Comparison of ENCODE assay signal across 8 cellular contexts in genomic region chr19:50383307-50383851, GRCh38. TPM values are rescaled to one million over a fixed set of nuclear protein-coding genes. Genes with fewer than 3 reads are reported as not detected.
DNase-seq lines count a peak whose midpoint lies in the region; ATAC-seq and TF ChIP-seq lines count a peak whose summit lies in the region.

No MANE protein-coding gene starts in this region.

- ATAC-seq in upper lobe of right lung, result no peak

- peaks cover 20% of the 10 kb centered on the region for H3K79me2 ChIP-seq in ACC112 (ENCODE audit: control insufficient read depth, insufficient read depth, low read length, unreplicated experiment)

- H3K9me3 ChIP-seq in HAP-1 (no peaks in the 10 kb centered on the region), liver (ENCODE audit: control insufficient read depth in 4 of 4, low read length in 3 of 4) (no peaks in the 10 kb centered on the region), upper lobe of right lung (no peaks in the 10 kb centered on the region)

- no peaks in the 10 kb centered on the region for H3K4me1 ChIP-seq in ACC112 (ENCODE audit: control insufficient read depth, insufficient read depth, low read length, unreplicated experiment)
- peaks cover 8% of the 10 kb centered on the region; the same call in 1 of the 2 replicates for H3K4me1 ChIP-seq in HAP-1
- H3K4me1 ChIP-seq in liver (ENCODE audit: control insufficient read depth in 4 of 4, insufficient read depth in 4 of 4, low read length in 3 of 4), result peaks cover 0 to 12% (median 10%) of the 10 kb centered on the region in 4 donors
- H3K4me1 ChIP-seq in upper lobe of right lung, result peaks cover 13% of the 10 kb centered on the region

- intact Hi-C loops in upper lobe of right lung (cut with DNase I), result no loop called here

- H3K36me3 ChIP-seq in ACC112 (ENCODE audit: insufficient read depth, low read length) (no peaks in the 10 kb centered on the region), HAP-1 (replicated peaks) (peaks cover 41% of the 10 kb centered on the region), liver (ENCODE audit: control insufficient read depth in 4 of 4, insufficient read depth in 3 of 4, low read depth in 1 of 4, low read length in 3 of 4) (peaks cover 10 to 40% (median 24%) of the 10 kb centered on the region in 4 donors), upper lobe of right lung (peaks cover 47% of the 10 kb centered on the region)

- WGBS in liver, result 52% methylated on average over 15 of the region's 15 CpGs

- no peak for TF ChIP-seq CTCF in liver (IDR thresholded peaks at IDR 0.05; ENCODE audit: low read depth, low read length, missing input control)
- TF ChIP-seq CTCF in upper lobe of right lung (IDR thresholded peaks at IDR 0.05), result no peak

- H3K27me3 ChIP-seq in ACC112 (ENCODE audit: insufficient read depth, low read length), result no peaks in the 10 kb centered on the region
- no peaks in the 10 kb centered on the region for H3K27me3 ChIP-seq in HAP-1 (ENCODE audit: low read depth)
- no peaks in the 10 kb centered on the region for H3K27me3 ChIP-seq in liver (ENCODE audit: control insufficient read depth in 4 of 4, insufficient read depth in 4 of 4, low read length in 3 of 4)
- H3K27me3 ChIP-seq in upper lobe of right lung, result no peaks in the 10 kb centered on the region

- no peak overlapping the region for H2AFZ ChIP-seq in ACC112 (ENCODE audit: low read length, unreplicated experiment)

- DNase-seq in HAP-1 (ENCODE audit: low spot score in 2 of 2) (no peak), amniotic epithelial cell (ENCODE audit: low read depth) (peak; percentile 16), upper lobe of right lung (no peak), T-helper 9 cell (no peak), GOT3 (lab: John Stamatoyannopoulos, UW) (no peak)
- DNase-seq in activated CD4-positive, alpha-beta T cell treated with anti-CD3 and anti-CD28 coated beads for 1 hour, result no peak

- H3K4me3 ChIP-seq in ACC112 (ENCODE audit: low read depth, low read length), result peak overlapping the region; percentile 84
- peak overlapping the region; percentile 78 for H3K4me3 ChIP-seq in HAP-1
- peak overlapping the region; percentile 18 to 46 (median 36) for H3K4me3 ChIP-seq in liver (ENCODE audit: low read depth in 1 of 3, low read length in 3 of 3)
- peak overlapping the region; percentile 66 for H3K4me3 ChIP-seq in upper lobe of right lung

- in situ Hi-C loops in HAP-1 (cut with MboI; ENCODE audit: low sequenced_read_pairs), result no loop called here

- H3K27ac ChIP-seq in ACC112 (ENCODE audit: low read depth, low read length), result no peak overlapping the region
- H3K27ac ChIP-seq in liver (ENCODE audit: low read depth in 1 of 2, low read length in 2 of 2), result peak overlapping the region; percentile 75 to 78
- peak overlapping the region; percentile 75 for H3K27ac ChIP-seq in upper lobe of right lung

- no peak for TF ChIP-seq RAD21 in liver (IDR thresholded peaks at IDR 0.05)

- H3K9ac ChIP-seq in liver (ENCODE audit: low read depth in 1 of 2, low read length in 2 of 2), result peak overlapping the region in 1 of 2 donors; percentile 25

TF ChIP-seq in liver, 16 proteins besides CTCF, POLR2A, EP300 and RAD21:
- no peak for TF ChIP-seq HNF4A (conservative IDR thresholded peaks at IDR 0.05)
- no peak for TF ChIP-seq SP1 (IDR thresholded peaks at IDR 0.05)
- no peak for TF ChIP-seq HNF4G (IDR thresholded peaks at IDR 0.05)
- no peak for TF ChIP-seq FOXA2 (IDR thresholded peaks at IDR 0.05)
- no peak for TF ChIP-seq RXRA (IDR thresholded peaks at IDR 0.05)
- no peak for TF ChIP-seq GABPA (IDR thresholded peaks at IDR 0.05 in 1 of 2, conservative IDR thresholded peaks at IDR 0.05 in 1 of 2)
- TF ChIP-seq TAF1 (conservative IDR thresholded peaks at IDR 0.05), result no peak

RNA-seq across cellular contexts. Expression of gene POLD1, which starts 0.8 kb away (rescaled TPM):
- total RNA-seq in liver, result 10 to 100 TPM in 1 of 2 donors, 1 to 10 TPM in 1; 7.5 to 57.1 TPM
- 1 to 10 TPM; 8.0 to 8.5 TPM for polyA plus RNA-seq in liver
- total RNA-seq in upper lobe of right lung, result 34.4 TPM

RNA-seq across cellular contexts. Expression of gene NR1H2, which starts 7.1 kb away (rescaled TPM):
- 10 to 100 TPM; 30.8 to 58.1 TPM for total RNA-seq in liver
- 10 to 100 TPM; 30.4 to 36.6 TPM for polyA plus RNA-seq in liver
- total RNA-seq in upper lobe of right lung, result 101 TPM

RNA-seq across cellular contexts. Expression of gene NAPSA, which starts 17.9 kb away (rescaled TPM):
- total RNA-seq in liver (under 1 TPM; 0.28 to 0.59 TPM), upper lobe of right lung (1,895 TPM)
- under 1 TPM; 0.50 to 0.74 TPM for polyA plus RNA-seq in liver

RNA-seq across cellular contexts. Expression of gene SPIB, which starts 35.4 kb away (rescaled TPM):
- total RNA-seq in liver, result 1 to 10 TPM in 1 of 2 donors, under 1 TPM in 1; 0.50 to 5.0 TPM
- polyA plus RNA-seq in liver, result under 1 TPM; 0.09 to 0.21 TPM
- total RNA-seq in upper lobe of right lung, result 0.52 TPM

RNA-seq across cellular contexts. Expression of gene MYBPC2, which starts 49.3 kb away (rescaled TPM):
- under 1 TPM in 1 of 2 donors, not detected in 1; under 0.01 TPM for total RNA-seq in liver
- polyA plus RNA-seq in liver, result not detected
- total RNA-seq in upper lobe of right lung, result 0.12 TPM

Comparison
In these comparisons a context has a peak if more than half of its experiments do, and no peak if none do; other contexts are left out.
1. RNA of gene NAPSA, which starts 17.9 kb away (total RNA-seq): 1,895 TPM in upper lobe of right lung (single experiment); 0.28 to 0.59 TPM in liver; every median in the first group is over 1,000 times any median in the second.
2. Peak in every context shown above with its lines, with median percentiles within 50 percentile points of each other: H3K4me3 ChIP-seq.